8 cellular contexts compared by ENCODE assay signal in the genomic region with DNA sequence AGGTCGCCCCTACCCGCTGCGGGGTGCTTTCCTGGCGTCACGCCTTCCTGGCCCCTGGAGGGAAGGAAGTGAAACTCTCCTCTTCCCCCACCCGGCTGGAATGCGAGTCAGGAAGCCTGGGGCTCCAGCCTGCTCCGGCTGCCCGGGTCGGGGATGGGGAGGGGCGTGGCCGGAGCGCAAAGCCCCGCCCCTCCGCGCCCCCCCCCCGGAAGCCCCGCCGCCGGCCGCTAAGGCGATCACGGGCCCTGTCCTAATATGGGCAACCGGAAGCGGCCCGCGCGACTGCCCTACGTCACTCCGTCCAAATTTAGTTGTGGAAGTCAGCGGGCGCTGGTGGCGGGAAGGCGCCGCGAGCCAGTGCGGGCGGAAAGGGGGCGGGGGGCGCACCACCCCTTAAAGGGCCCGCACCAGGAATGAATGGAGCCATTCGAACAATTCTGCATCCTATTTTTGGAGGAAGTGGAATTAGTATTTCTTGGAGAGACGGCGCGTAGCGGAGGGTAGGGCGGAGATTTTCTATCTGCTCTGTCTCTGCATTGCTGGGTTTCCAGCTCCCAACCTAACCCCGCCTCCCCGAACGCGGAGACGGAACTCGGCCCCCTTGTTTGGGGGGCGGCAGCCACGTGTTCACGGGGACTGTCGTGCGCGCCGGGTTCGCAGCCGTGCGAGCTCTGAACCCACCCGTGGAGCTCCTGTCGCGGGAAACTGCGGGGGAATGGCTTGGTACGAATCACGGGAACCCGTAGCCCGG. TPM values are rescaled to one million over a fixed set of nuclear protein-coding genes. Genes with fewer than 3 reads are reported as not detected.
A peak's percentile ranks its signal among the peaks of the same experiment; 100 is the strongest.
DNase-seq lines count a peak whose midpoint lies in the region; ATAC-seq and TF ChIP-seq lines count a peak whose summit lies in the region.

No MANE protein-coding gene starts in this region.

- H3K4me1 ChIP-seq in OCI-LY3 (ENCODE audit: low read length), result peaks cover 47% of the 10 kb centered on the region

- H4K20me1 ChIP-seq in OCI-LY3 (ENCODE audit: insufficient read depth, low read length), result no peaks in the 10 kb centered on the region

- H3K36me3 Mint-ChIP-seq in IgD-negative memory B cell, result peaks cover 11% of the 10 kb centered on the region
- peaks cover 28% of the 10 kb centered on the region for H3K36me3 Mint-ChIP-seq in endothelial cell (ENCODE audit: low read depth, unreplicated experiment)

- peak overlapping the region; percentile 1; the same call in 1 of the 2 replicates for H2AFZ ChIP-seq in OCI-LY3 (ENCODE audit: low read depth, low read length)

- H3K4me3 ChIP-seq in OCI-LY3 (ENCODE audit: low read length), result peak overlapping the region; percentile 89

- H3K27ac Mint-ChIP-seq in IgD-negative memory B cell, result peak overlapping the region; percentile 99 to 100 (median 99)
- peak overlapping the region; percentile 99 for H3K27ac Mint-ChIP-seq in endothelial cell (ENCODE audit: unreplicated experiment)

- no peaks in the 10 kb centered on the region for H3K27me3 Mint-ChIP-seq in IgD-negative memory B cell
- H3K27me3 Mint-ChIP-seq in endothelial cell (ENCODE audit: unreplicated experiment), result peaks cover 28% of the 10 kb centered on the region

- peaks cover 0 to 7% (median 0%) of the 10 kb centered on the region in 3 donors for H3K9me3 Mint-ChIP-seq in IgD-negative memory B cell
- H3K9me3 Mint-ChIP-seq in endothelial cell (ENCODE audit: unreplicated experiment), result no peaks in the 10 kb centered on the region

- H3K4me1 Mint-ChIP-seq in IgD-negative memory B cell (peaks cover 15 to 26% (median 17%) of the 10 kb centered on the region in 3 donors), endothelial cell (ENCODE audit: unreplicated experiment) (peaks cover 39% of the 10 kb centered on the region)

- H3K27ac ChIP-seq in OCI-LY3 (ENCODE audit: low read length), result peak overlapping the region; percentile 69

- ATAC-seq in GM21423 (IDR thresholded peaks at IDR 0.05; ENCODE audit: unreplicated experiment), result peak; percentile 40

- H3K4me2 ChIP-seq in OCI-LY3 (ENCODE audit: low read length), result peak overlapping the region; percentile 94

- peaks cover 28% of the 10 kb centered on the region for H3K79me2 ChIP-seq in OCI-LY3 (ENCODE audit: low read length)

- H3K36me3 ChIP-seq in OCI-LY3 (replicated peaks; ENCODE audit: low read depth, low read length), result peaks cover 14% of the 10 kb centered on the region

- DNase-seq in CMK (ENCODE audit: low read depth), result peak; percentile 90
- DNase-seq in activated T-cell treated with anti-CD3 and anti-CD28 coated beads for 1 hour (ENCODE audit: low read depth), result peak; percentile 93
- peak; percentile 93 for DNase-seq in endothelial cell (ENCODE audit: low spot score)
- peak; percentile 98 for DNase-seq in midbrain (lab: John Stamatoyannopoulos, UW)
- peak; percentile 93 to 94 for DNase-seq in stimulated activated CD8-positive, alpha-beta memory T cell treated with anti-CD3 and anti-CD28 coated beads, Interleukin-15, amount 100 ng/mL, for 4 hours (ENCODE audit: low read depth in 2 of 2)

- no peaks in the 10 kb centered on the region for H3K27me3 ChIP-seq in OCI-LY3 (ENCODE audit: low read depth, low read length)

- TF ChIP-seq CTCF in OCI-LY3 (IDR thresholded peaks at IDR 0.05; ENCODE audit: low read depth, low read length) (no peak), endothelial cell (IDR thresholded peaks at IDR 0.05; ENCODE audit: unreplicated experiment) (no peak)

- peak overlapping the region; percentile 95 to 99 (median 98) for H3K4me3 Mint-ChIP-seq in IgD-negative memory B cell
- H3K4me3 Mint-ChIP-seq in endothelial cell (ENCODE audit: unreplicated experiment), result peak overlapping the region; percentile 99

- peak overlapping the region; percentile 97 for H3K9ac ChIP-seq in OCI-LY3 (ENCODE audit: low read length)

- no peaks in the 10 kb centered on the region for H3K9me3 ChIP-seq in OCI-LY3 (ENCODE audit: insufficient read depth, low read length)

RNA-seq across cellular contexts. Expression of gene IER2, which starts 1.6 kb away (rescaled TPM):
- polyA plus RNA-seq in IgD-negative memory B cell, result 350 TPM
- 115 TPM for total RNA-seq in endothelial cell (ENCODE audit: unreplicated experiment)

RNA-seq across cellular contexts. Expression of gene STX10, which starts 1.6 kb away (rescaled TPM):
- polyA plus RNA-seq in IgD-negative memory B cell, result 52.8 TPM
- total RNA-seq in endothelial cell (ENCODE audit: unreplicated experiment), result 31.8 TPM

RNA-seq across cellular contexts. Expression of gene NACC1, which starts 33.7 kb away (rescaled TPM):
- 2.7 TPM for polyA plus RNA-seq in IgD-negative memory B cell
- total RNA-seq in endothelial cell (ENCODE audit: unreplicated experiment), result 112 TPM

RNA-seq across cellular contexts. Expression of gene TRMT1, which starts 35.2 kb away (rescaled TPM):
- polyA plus RNA-seq in IgD-negative memory B cell, result 30.7 TPM
- total RNA-seq in endothelial cell (ENCODE audit: unreplicated experiment), result 54.2 TPM

RNA-seq across cellular contexts. Expression of gene LYL1, which starts 49.1 kb away (rescaled TPM):
- 90.1 TPM for polyA plus RNA-seq in IgD-negative memory B cell
- 68.6 TPM for total RNA-seq in endothelial cell (ENCODE audit: unreplicated experiment)

Comparison
In these comparisons a context has a peak if more than half of its experiments do, and no peak if none do; other contexts are left out.
1. Peak in every context shown above with its lines: DNase-seq, ATAC-seq, H3K4me3 ChIP-seq and H3K27ac ChIP-seq.